Comparison of ENCODE assay signal across 8 cellular contexts in the genomic region with DNA sequence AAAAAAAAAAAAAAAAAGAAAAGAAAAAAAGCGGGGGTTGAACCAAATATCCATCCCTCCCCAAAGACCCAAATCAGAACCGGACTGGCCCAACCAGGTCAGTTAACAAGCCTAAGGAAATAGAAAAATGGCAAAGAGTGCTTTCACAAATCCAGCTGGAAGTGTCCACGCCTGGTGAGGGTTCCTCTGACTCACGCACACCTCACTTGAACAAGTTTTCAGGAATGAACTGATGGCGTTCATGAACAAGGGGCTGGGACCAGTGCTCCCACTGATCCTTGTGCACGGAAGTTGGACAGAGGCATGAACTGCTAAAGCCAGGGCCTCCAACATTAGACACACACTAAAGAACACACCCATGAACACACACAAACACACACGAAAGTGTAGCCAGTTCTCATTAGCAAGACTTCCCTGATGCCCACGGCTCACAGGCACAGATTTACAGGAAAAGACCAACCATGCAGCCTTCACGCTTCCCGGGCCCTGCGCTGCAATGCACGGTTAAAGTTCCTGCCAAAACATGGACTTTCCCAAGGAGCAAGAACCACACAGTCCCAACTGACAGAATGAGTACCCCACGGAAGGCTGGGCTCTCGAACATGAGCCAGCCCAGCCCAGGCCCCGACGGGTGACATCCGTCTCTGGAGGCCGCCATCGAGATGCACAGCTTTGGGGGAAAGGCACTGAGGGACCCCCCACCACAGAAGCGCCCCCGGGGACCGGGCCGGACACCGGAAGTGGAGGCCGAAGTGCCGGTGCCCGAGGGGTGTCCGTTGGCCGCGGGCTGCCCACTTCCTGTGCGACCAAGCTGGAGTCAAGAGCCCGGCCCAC. TPM values are rescaled to one million over a fixed set of nuclear protein-coding genes. Genes with fewer than 3 reads are reported as not detected.
DNase-seq lines count a peak whose midpoint lies in the region; ATAC-seq and TF ChIP-seq lines count a peak whose summit lies in the region.

No MANE protein-coding gene starts in this region.

- intact Hi-C loops in naive thymus-derived CD4-positive, alpha-beta T cell (cut with micrococcal nuclease), result loop anchor here (1.0 to 5.0 kb wide), 10 partner anchors 37 to 1363 kb away; a partner anchor contains a TSS

- H3K36me3 Mint-ChIP-seq in naive thymus-derived CD4-positive, alpha-beta T cell, result peaks cover 0 to 12% (median 4%) of the 10 kb centered on the region in 5 donors

- no peaks in the 10 kb centered on the region for H3K9me3 Mint-ChIP-seq in naive thymus-derived CD4-positive, alpha-beta T cell

- H3K27ac ChIP-seq in C4-2B (peak overlapping the region; percentile 87), VCaP (peak overlapping the region; percentile 71), urinary bladder (ENCODE audit: low read depth) (peak overlapping the region; percentile 84)
- peak overlapping the region; percentile 81 for H3K27ac ChIP-seq in naive thymus-derived CD4-positive, alpha-beta T cell (ENCODE audit: low read depth, low read length)

- peak overlapping the region; percentile 87 to 98 (median 95) for H3K4me3 Mint-ChIP-seq in naive thymus-derived CD4-positive, alpha-beta T cell

- no peaks in the 10 kb centered on the region for H3K27me3 ChIP-seq in naive thymus-derived CD4-positive, alpha-beta T cell (ENCODE audit: control insufficient read depth in 2 of 2, insufficient read depth in 2 of 2, low read length in 2 of 2)

- no peaks in the 10 kb centered on the region for H3K9me3 ChIP-seq in naive thymus-derived CD4-positive, alpha-beta T cell (ENCODE audit: control insufficient read depth in 2 of 3, low read length in 3 of 3)

- peak; percentile 22 for ATAC-seq in GM19397 (IDR thresholded peaks at IDR 0.05; ENCODE audit: unreplicated experiment)
- ATAC-seq in HG03571 (IDR thresholded peaks at IDR 0.05; ENCODE audit: unreplicated experiment), result peak; percentile 17
- ATAC-seq in naive thymus-derived CD4-positive, alpha-beta T cell, result no peak

- H3K4me1 Mint-ChIP-seq in naive thymus-derived CD4-positive, alpha-beta T cell, result peaks cover 16 to 47% (median 41%) of the 10 kb centered on the region in 7 donors

- POLR2A ChIA-PET in naive thymus-derived CD4-positive, alpha-beta T cell (lab: Charles Lee), result interaction anchor here (0.7 to 1.6 kb wide), 6 partner anchors 51 to 185 kb away, joined by 3 to 6 read pairs (median 4); a partner anchor contains a TSS

- DNase-seq in erythroblast (lab: John Stamatoyannopoulos, UW) (peak; percentile 55 to 70), UCSD-AML1 (lab: John Stamatoyannopoulos, UW; ENCODE audit: unreplicated experiment) (no peak)
- DNase-seq in naive thymus-derived CD4-positive, alpha-beta T cell, result peak in 1 of 9 donors; percentile 3

- H3K27ac Mint-ChIP-seq in naive thymus-derived CD4-positive, alpha-beta T cell, result peak overlapping the region; percentile 71 to 96 (median 91)

- H3K27me3 Mint-ChIP-seq in naive thymus-derived CD4-positive, alpha-beta T cell, result no peaks in the 10 kb centered on the region

- CTCF ChIA-PET in naive thymus-derived CD4-positive, alpha-beta T cell (lab: Charles Lee), result interaction anchor here (0.7 kb wide), 1 partner anchor 28 kb away, joined by 8 read pairs; no protein-coding TSS in a partner anchor

- H3K36me3 ChIP-seq in naive thymus-derived CD4-positive, alpha-beta T cell (ENCODE audit: control insufficient read depth in 2 of 3, insufficient read depth in 3 of 3, low read length in 3 of 3), result peaks cover 0 to 16% (median 0%) of the 10 kb centered on the region in 3 experiments
- H3K36me3 ChIP-seq in urinary bladder (ENCODE audit: insufficient read depth), result no peaks in the 10 kb centered on the region

- TF ChIP-seq CTCF in C4-2B (conservative IDR thresholded peaks at IDR 0.05) (no peak), VCaP (conservative IDR thresholded peaks at IDR 0.05) (no peak)

- peaks cover 7 to 20% of the 10 kb centered on the region in 2 donors for H3K4me1 ChIP-seq in naive thymus-derived CD4-positive, alpha-beta T cell (ENCODE audit: control insufficient read depth in 2 of 2, insufficient read depth in 2 of 2, low read length in 2 of 2)
- no peaks in the 10 kb centered on the region for H3K4me1 ChIP-seq in urinary bladder (ENCODE audit: insufficient read depth)

- peak overlapping the region; percentile 88 for H3K4me3 ChIP-seq in naive thymus-derived CD4-positive, alpha-beta T cell (ENCODE audit: low read length)
- peak overlapping the region; percentile 79 for H3K4me3 ChIP-seq in urinary bladder (ENCODE audit: low read depth, low read length)

- TF ChIP-seq POLR2A in erythroblast (IDR thresholded peaks at IDR 0.05; ENCODE audit: low read length), result no peak

- WGBS in urinary bladder, result 2% methylated on average over 32 of the region's 32 CpGs

RNA-seq across cellular contexts. Expression of a gene that starts 0.9 kb away (rescaled TPM):
- 100 to 1,000 TPM; 175 to 334 (median 194) TPM for total RNA-seq in naive thymus-derived CD4-positive, alpha-beta T cell
- polyA plus RNA-seq in naive thymus-derived CD4-positive, alpha-beta T cell, result 100 to 1,000 TPM; 113 to 153 TPM
- total RNA-seq in urinary bladder, result 35.5 TPM
- polyA plus RNA-seq in urinary bladder, result 32.5 TPM

RNA-seq across cellular contexts. Expression of a gene that starts 37.2 kb away (rescaled TPM):
- 1 to 10 TPM; 3.4 to 6.8 (median 5.2) TPM for total RNA-seq in naive thymus-derived CD4-positive, alpha-beta T cell
- under 1 TPM; 0.64 to 0.81 TPM for polyA plus RNA-seq in naive thymus-derived CD4-positive, alpha-beta T cell
- 26.4 TPM for total RNA-seq in urinary bladder
- 11.5 TPM for polyA plus RNA-seq in urinary bladder

RNA-seq across cellular contexts. Expression of a gene that starts 58.1 kb away (rescaled TPM):
- 10 to 100 TPM; 36.8 to 70.5 (median 43.0) TPM for total RNA-seq in naive thymus-derived CD4-positive, alpha-beta T cell
- polyA plus RNA-seq in naive thymus-derived CD4-positive, alpha-beta T cell, result 10 to 100 TPM; 24.9 to 34.1 TPM
- 9.9 TPM for total RNA-seq in urinary bladder
- polyA plus RNA-seq in urinary bladder, result 77.4 TPM
